8 cellular contexts compared by ENCODE assay signal in the genomic region with DNA sequence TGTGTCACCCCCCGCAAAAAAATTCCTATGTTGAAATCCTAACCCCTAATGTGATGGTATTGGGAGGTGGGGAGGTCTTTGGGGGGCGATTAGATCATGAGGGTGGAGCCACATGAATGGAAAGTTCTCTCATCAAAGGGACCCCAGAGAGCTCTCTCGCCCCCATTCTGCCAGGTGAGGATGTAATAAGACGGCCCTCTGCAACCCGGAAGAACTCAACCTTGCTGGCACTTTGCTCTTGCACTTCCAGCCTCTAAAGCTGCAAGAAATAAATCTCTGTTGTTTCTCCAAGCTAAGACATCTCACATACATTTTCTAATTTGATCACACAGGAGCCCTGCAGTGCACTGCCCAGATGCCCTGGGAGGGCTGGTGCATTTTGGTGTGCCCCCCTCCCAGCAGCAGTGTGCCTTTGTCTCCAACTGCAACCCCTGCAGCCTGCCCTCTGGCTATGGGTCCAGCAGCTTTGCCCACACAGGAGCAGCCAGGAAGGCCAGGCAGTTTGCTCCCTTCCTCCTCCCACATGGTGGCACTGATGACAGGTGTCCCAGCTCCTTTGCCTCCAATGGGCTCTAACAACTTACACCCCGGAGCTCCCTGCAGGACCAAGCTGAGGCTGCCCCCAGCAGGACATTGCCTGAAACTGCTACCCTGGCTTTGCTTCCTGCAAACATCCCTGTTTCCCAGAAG. TPM values are rescaled to one million over a fixed set of nuclear protein-coding genes. Genes with fewer than 3 reads are reported as not detected.
DNase-seq lines count a peak whose midpoint lies in the region; ATAC-seq, FAIRE-seq and TF ChIP-seq lines count a peak whose summit lies in the region.

No MANE protein-coding gene starts in this region.

- H3K4me1 ChIP-seq in GM23338 (ENCODE audit: insufficient read depth) (peaks cover 14% of the 10 kb centered on the region; the same call in 1 of the 2 replicates), tibial nerve (peaks cover 0 to 32% (median 0%) of the 10 kb centered on the region in 4 donors)

- ATAC-seq in GM23338 (peak; percentile 73), HG02571 (IDR thresholded peaks at IDR 0.05; ENCODE audit: unreplicated experiment) (no peak), natural killer cell (no peak)

- H2AFZ ChIP-seq in GM23338: no peak overlapping the region

- H3K27ac Mint-ChIP-seq in GM23338: no peak overlapping the region; the same call in 1 of the 2 replicates
- H3K27ac Mint-ChIP-seq in natural killer cell: no peak overlapping the region

- no peaks in the 10 kb centered on the region for H3K79me2 ChIP-seq in GM23338 (replicated peaks; ENCODE audit: insufficient read depth)

- peak; percentile 88 for DNase-seq in Ammon's horn (ENCODE audit: low spot score)
- peak; percentile 90 for DNase-seq in GM23338 (ENCODE audit: low spot score)
- DNase-seq in NCI-H226: peak; percentile 31
- DNase-seq in astrocyte of the hippocampus (ENCODE audit: low read depth, low spot score): peak; percentile 73
- DNase-seq in tibial nerve (ENCODE audit: low spot score in 2 of 2): no peak
- no peak for DNase-seq in natural killer cell

- H3K4me1 Mint-ChIP-seq in GM23338 (peaks cover 23% of the 10 kb centered on the region), natural killer cell (no peaks in the 10 kb centered on the region)

- no peaks in the 10 kb centered on the region for H3K36me3 Mint-ChIP-seq in GM23338 (ENCODE audit: low read depth)
- H3K36me3 Mint-ChIP-seq in natural killer cell: no peaks in the 10 kb centered on the region

- no peak overlapping the region for H3K4me3 Mint-ChIP-seq in GM23338
- no peak overlapping the region for H3K4me3 Mint-ChIP-seq in natural killer cell

- H3K36me3 ChIP-seq in GM23338 (ENCODE audit: insufficient read depth): no peaks in the 10 kb centered on the region
- H3K36me3 ChIP-seq in tibial nerve: no peaks in the 10 kb centered on the region

- TF ChIP-seq CTCF in GM23338 (conservative IDR thresholded peaks at IDR 0.05; ENCODE audit: low read depth in 2 of 2): peak; percentile 74 to 93
- TF ChIP-seq CTCF in tibial nerve (IDR thresholded peaks at IDR 0.05): peak; percentile 26 to 60 (median 46)
- TF ChIP-seq CTCF in natural killer cell (IDR thresholded peaks at IDR 0.05): no peak

- peaks cover 11% of the 10 kb centered on the region for H3K27me3 Mint-ChIP-seq in GM23338 (ENCODE audit: insufficient read depth, low read depth, poor library complexity)
- H3K27me3 Mint-ChIP-seq in natural killer cell (ENCODE audit: low read depth in 2 of 2): peaks cover 0 to 4% of the 10 kb centered on the region in 2 donors

- H3K9me3 ChIP-seq in tibial nerve: peaks cover 0 to 3% (median 0%) of the 10 kb centered on the region in 4 donors

- H3K9me2 ChIP-seq in GM23338 (ENCODE audit: insufficient read depth): no peaks in the 10 kb centered on the region

- H3K27ac ChIP-seq in GM23338 (ENCODE audit: low read depth): no peak overlapping the region
- H3K27ac ChIP-seq in tibial nerve: no peak overlapping the region

- no peak overlapping the region for H3K4me2 ChIP-seq in GM23338

- no peak for TF ChIP-seq EP300 in tibial nerve (IDR thresholded peaks at IDR 0.05)

- intact Hi-C loops in natural killer cell (cut with micrococcal nuclease): no loop called here

- no peak for TF ChIP-seq POLR2A in tibial nerve (IDR thresholded peaks at IDR 0.05)

- FAIRE-seq in islet of Langerhans (lab: Jason Lieb, UNC): peak; percentile 70

- no peaks in the 10 kb centered on the region for H3F3A ChIP-seq in GM23338 (replicated peaks; ENCODE audit: low read depth)

- H3K9me3 Mint-ChIP-seq in GM23338: no peaks in the 10 kb centered on the region
- no peaks in the 10 kb centered on the region for H3K9me3 Mint-ChIP-seq in natural killer cell

- no peaks in the 10 kb centered on the region for H4K20me1 ChIP-seq in GM23338 (replicated peaks; ENCODE audit: insufficient read depth)

- no peak overlapping the region for H3K4me3 ChIP-seq in GM23338
- no peak overlapping the region for H3K4me3 ChIP-seq in tibial nerve

- no peaks in the 10 kb centered on the region for H3K27me3 ChIP-seq in GM23338 (ENCODE audit: insufficient read depth)
- H3K27me3 ChIP-seq in tibial nerve: peaks cover 0 to 6% of the 10 kb centered on the region in 2 donors

- WGBS in tibial nerve, 2 donors: 34 to 39% methylated on average over 6 of the region's 6 CpGs

TF ChIP-seq in GM23338, 12 proteins besides CTCF, POLR2A, EP300 and RAD21:
- TF ChIP-seq, protein P1, sequence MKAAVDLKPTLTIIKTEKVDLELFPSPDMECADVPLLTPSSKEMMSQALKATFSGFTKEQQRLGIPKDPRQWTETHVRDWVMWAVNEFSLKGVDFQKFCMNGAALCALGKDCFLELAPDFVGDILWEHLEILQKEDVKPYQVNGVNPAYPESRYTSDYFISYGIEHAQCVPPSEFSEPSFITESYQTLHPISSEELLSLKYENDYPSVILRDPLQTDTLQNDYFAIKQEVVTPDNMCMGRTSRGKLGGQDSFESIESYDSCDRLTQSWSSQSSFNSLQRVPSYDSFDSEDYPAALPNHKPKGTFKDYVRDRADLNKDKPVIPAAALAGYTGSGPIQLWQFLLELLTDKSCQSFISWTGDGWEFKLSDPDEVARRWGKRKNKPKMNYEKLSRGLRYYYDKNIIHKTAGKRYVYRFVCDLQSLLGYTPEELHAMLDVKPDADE (IDR thresholded peaks at IDR 0.05): no peak
- TF ChIP-seq EZH2 (IDR thresholded peaks at IDR 0.05; ENCODE audit: low read depth, unreplicated experiment): no peak
- no peak for TF ChIP-seq CREB1 (CRISPR knock-in tag; IDR thresholded peaks at IDR 0.05; ENCODE audit: low read depth)
- TF ChIP-seq ZNF114 (CRISPR knock-in tag; IDR thresholded peaks at IDR 0.05): no peak
- TF ChIP-seq NANOG (IDR thresholded peaks at IDR 0.05; ENCODE audit: borderline replicate concordance): no peak

RNA-seq across cellular contexts. Expression of a gene that starts 59.3 kb away (rescaled TPM):
- 15.1 and 16.2 TPM in 2 replicates for total RNA-seq in GM23338 (2014; rRNA removed; shearing (Covaris generic))
- polyA plus RNA-seq in GM23338 (2016; fragmentation: Nextera tagmentation; extraction: Ambion mirVana): 12.7 and 13.8 TPM in 2 replicates
- total RNA-seq in tibial nerve (10 to 100 TPM in 3 of 4 donors, 1 to 10 TPM in 1; 7.8 to 16.9 (median 15.0) TPM), natural killer cell (under 1 TPM in 2 of 3 donors, not detected in 1; 0.07 to 0.23 TPM)

Comparison
In these comparisons a context has a peak if more than half of its experiments do, and no peak if none do; other contexts are left out.
1. DNase-seq: peak in Ammon's horn (single experiment), GM23338 (single experiment), NCI-H226 (single experiment) and astrocyte of the hippocampus (single experiment); none in tibial nerve (0 of 2) and natural killer cell (single experiment).
2. RNA of a gene that starts 59.3 kb away (total RNA-seq): 7.8 to 16.9 TPM in tibial nerve and 15.1 to 16.2 TPM in GM23338; 0.07 to 0.23 TPM in natural killer cell; every median in the first group is over 4 times any median in the second.